19 cellular contexts compared by ENCODE assay signal in genomic region chr10:20118119-20118518, GRCh38.
DNase-seq lines count a peak whose midpoint lies in the region; ATAC-seq and TF ChIP-seq lines count a peak whose summit lies in the region.
"Had no signal": no experiment of that assay in that cellular context is flagged by ENCODE, and none has a peak within 500 bp of the region (broad histone marks: within the 10 kb centered on the region; RNA-seq: fewer than 3 reads in every experiment).

No MANE protein-coding gene starts in this region.

- H3K4me3 Mint-ChIP-seq in GM23338 = peak overlapping the region; percentile 29
- H3K4me3 Mint-ChIP-seq in endodermal cell = no peak overlapping the region
- H3K4me3 Mint-ChIP-seq: CD14-positive monocyte; CD4-positive, alpha-beta memory T cell; IgD-negative memory B cell had no signal

- H3K9me3 ChIP-seq in HUES6 (ENCODE audit: control insufficient read depth, insufficient read depth, low read depth, low read length) = no peaks in the 10 kb centered on the region
- no peaks in the 10 kb centered on the region for H3K9me3 ChIP-seq in endodermal cell (ENCODE audit: control insufficient read depth, low read length)
- H3K9me3 ChIP-seq in iPS-20b (ENCODE audit: insufficient read depth, low read depth, low read length) = no peaks in the 10 kb centered on the region
- H3K9me3 ChIP-seq: A549, BLaER1 had no signal

- no peaks in the 10 kb centered on the region for H3K9me2 ChIP-seq in GM23338 (ENCODE audit: insufficient read depth)

- H4K20me1 ChIP-seq in GM23338 (replicated peaks; ENCODE audit: insufficient read depth) = no peaks in the 10 kb centered on the region
- H4K20me1 ChIP-seq: BLaER1 had no signal

- H3K4me1 ChIP-seq in GM23338 (ENCODE audit: insufficient read depth) (peaks cover 39% of the 10 kb centered on the region), HUES6 (ENCODE audit: control insufficient read depth, insufficient read depth, low read length) (peaks cover 47% of the 10 kb centered on the region), endodermal cell (ENCODE audit: control insufficient read depth, insufficient read depth, low read length) (no peaks in the 10 kb centered on the region), iPS-20b (ENCODE audit: insufficient read depth, low read length) (peaks cover 40% of the 10 kb centered on the region)
- H3K4me1 ChIP-seq: A549, BLaER1 had no signal

- WGBS in endodermal cell (ENCODE audit: insufficient coverage in 1 of 2, insufficient read length in 1 of 2), 2 experiments = 44 to 60% methylated on average over 2 of the region's 2 CpGs

- TF ChIP-seq CTCF in GM23338 (conservative IDR thresholded peaks at IDR 0.05; ENCODE audit: low read depth in 2 of 2) (no peak), endodermal cell (conservative IDR thresholded peaks at IDR 0.05) (no peak)

- H3K9me3 Mint-ChIP-seq in GM23338 = peaks cover 12% of the 10 kb centered on the region
- H3K9me3 Mint-ChIP-seq in endodermal cell = peaks cover 10% of the 10 kb centered on the region

- H3F3A ChIP-seq in GM23338 (replicated peaks; ENCODE audit: low read depth) = no peaks in the 10 kb centered on the region

- H3K27me3 Mint-ChIP-seq in GM23338 (ENCODE audit: insufficient read depth, low read depth, poor library complexity) (peaks cover 16% of the 10 kb centered on the region), endodermal cell (ENCODE audit: insufficient read depth) (no peaks in the 10 kb centered on the region)
- H3K27me3 Mint-ChIP-seq: CD4-positive, alpha-beta memory T cell; IgD-negative memory B cell had no signal

- no peak overlapping the region for H2AFZ ChIP-seq in GM23338

- H3K27ac Mint-ChIP-seq in GM23338 (peak overlapping the region; percentile 85), endodermal cell (peak overlapping the region; percentile 5)
- H3K27ac Mint-ChIP-seq: CD4-positive, alpha-beta memory T cell; IgD-negative memory B cell had no signal

- intact Hi-C loops in sciatic nerve (cut with DNase I) = no loop called here

- peaks cover 25% of the 10 kb centered on the region for H3K36me3 Mint-ChIP-seq in GM23338 (ENCODE audit: low read depth)
- H3K36me3 Mint-ChIP-seq in endodermal cell (ENCODE audit: low read depth) = peaks cover 8% of the 10 kb centered on the region
- H3K36me3 Mint-ChIP-seq: CD4-positive, alpha-beta memory T cell; IgD-negative memory B cell had no signal

- H3K4me1 Mint-ChIP-seq in GM23338 (peaks cover 64% of the 10 kb centered on the region), endodermal cell (peaks cover 42% of the 10 kb centered on the region)
- H3K4me1 Mint-ChIP-seq: CD4-positive, alpha-beta memory T cell; IgD-negative memory B cell had no signal

- peak overlapping the region; percentile 65 for H3K27ac ChIP-seq in GM23338 (ENCODE audit: low read depth)
- H3K27ac ChIP-seq in HUES6 (ENCODE audit: low read depth, low read length) = peak overlapping the region; percentile 43; the same call in 1 of the 2 replicates
- no peak overlapping the region for H3K27ac ChIP-seq in endodermal cell (ENCODE audit: low read depth, low read length)
- no peak overlapping the region for H3K27ac ChIP-seq in iPS-20b (ENCODE audit: low read length)
- H3K27ac ChIP-seq: 22Rv1, A549, BLaER1 had no signal

- H3K27me3 ChIP-seq in GM23338 (ENCODE audit: insufficient read depth) (no peaks in the 10 kb centered on the region), HUES6 (ENCODE audit: control insufficient read depth, insufficient read depth, low read length) (no peaks in the 10 kb centered on the region), endodermal cell (ENCODE audit: control insufficient read depth, insufficient read depth, low read length, poor library complexity, severe bottlenecking) (no peaks in the 10 kb centered on the region), iPS-20b (ENCODE audit: insufficient read depth, low read length) (peaks cover 9% of the 10 kb centered on the region; the same call in 1 of the 2 replicates)
- H3K27me3 ChIP-seq: BLaER1 had no signal

- H3K4me3 ChIP-seq in GM23338 = no peak overlapping the region
- no peak overlapping the region; the same call in 1 of the 2 replicates for H3K4me3 ChIP-seq in HUES6 (ENCODE audit: low read depth, low read length)
- no peak overlapping the region for H3K4me3 ChIP-seq in endodermal cell (ENCODE audit: low read length)
- peak overlapping the region; percentile 36; the same call in 1 of the 2 replicates for H3K4me3 ChIP-seq in iPS-20b (ENCODE audit: low read length)
- H3K4me3 ChIP-seq: A549, BLaER1 had no signal

- peak; percentile 77 for ATAC-seq in GM23338
- no peak for ATAC-seq in sciatic nerve
- ATAC-seq: A549, HepG2 had no signal

- no peaks in the 10 kb centered on the region for H3K36me3 ChIP-seq in GM23338 (ENCODE audit: insufficient read depth)
- H3K36me3 ChIP-seq in HUES6 (ENCODE audit: control insufficient read depth, insufficient read depth, low read length) = no peaks in the 10 kb centered on the region
- no peaks in the 10 kb centered on the region for H3K36me3 ChIP-seq in endodermal cell (ENCODE audit: control insufficient read depth, insufficient read depth, low read length)
- H3K36me3 ChIP-seq in iPS-20b (ENCODE audit: insufficient read depth, low read depth, low read length) = no peaks in the 10 kb centered on the region
- H3K36me3 ChIP-seq: BLaER1 had no signal

- DNase-seq in GM23338 (ENCODE audit: low spot score) = peak; percentile 48
- no peak for DNase-seq in endodermal cell
- no peak for DNase-seq in sciatic nerve (ENCODE audit: low spot score)
- no peak for DNase-seq in NCI-H510A (lab: John Stamatoyannopoulos, UW)
- no peak for DNase-seq in activated CD4-positive, CD25-positive, alpha-beta regulatory T cell (lab: John Stamatoyannopoulos, UW)
- DNase-seq: CD4-positive, alpha-beta memory T cell; DMS153; DMS79; GDM1; GOT3; HCEC 1CT had no signal

- H3K4me2 ChIP-seq in GM23338 = peak overlapping the region; percentile 30; the same call in 1 of the 2 replicates
- H3K4me2 ChIP-seq: A549, BLaER1 had no signal

- no peaks in the 10 kb centered on the region for H3K79me2 ChIP-seq in GM23338 (replicated peaks; ENCODE audit: insufficient read depth)

- H3K9ac ChIP-seq in HUES6 (ENCODE audit: low read length) = no peak overlapping the region
- H3K9ac ChIP-seq in endodermal cell (ENCODE audit: extremely low read depth, low read length, poor library complexity, severe bottlenecking) = no peak overlapping the region
- peak overlapping the region; percentile 53; the same call in 1 of the 2 replicates for H3K9ac ChIP-seq in iPS-20b (ENCODE audit: low read depth, low read length)
- H3K9ac ChIP-seq: BLaER1 had no signal

TF ChIP-seq in GM23338, 12 proteins besides CTCF, POLR2A, EP300 and RAD21:
- TF ChIP-seq POLR2AphosphoS5 (IDR thresholded peaks at IDR 0.05; ENCODE audit: low read depth) (no peak), REST (IDR thresholded peaks at IDR 0.05; ENCODE audit: unreplicated experiment) (no peak), EZH2phosphoT487 (IDR thresholded peaks at IDR 0.05; ENCODE audit: unreplicated experiment) (no peak), STAT1 (IDR thresholded peaks at IDR 0.05; ENCODE audit: unreplicated experiment) (no peak)

Comparison
In these comparisons a context has a peak if more than half of its experiments do, and no peak if none do; other contexts are left out.
1. H3K27ac ChIP-seq: peak in GM23338 (single experiment) and HUES6 (single experiment); none in endodermal cell (single experiment) and iPS-20b (single experiment).